ENCODE assay signal across 20 cellular contexts in the genomic region with DNA sequence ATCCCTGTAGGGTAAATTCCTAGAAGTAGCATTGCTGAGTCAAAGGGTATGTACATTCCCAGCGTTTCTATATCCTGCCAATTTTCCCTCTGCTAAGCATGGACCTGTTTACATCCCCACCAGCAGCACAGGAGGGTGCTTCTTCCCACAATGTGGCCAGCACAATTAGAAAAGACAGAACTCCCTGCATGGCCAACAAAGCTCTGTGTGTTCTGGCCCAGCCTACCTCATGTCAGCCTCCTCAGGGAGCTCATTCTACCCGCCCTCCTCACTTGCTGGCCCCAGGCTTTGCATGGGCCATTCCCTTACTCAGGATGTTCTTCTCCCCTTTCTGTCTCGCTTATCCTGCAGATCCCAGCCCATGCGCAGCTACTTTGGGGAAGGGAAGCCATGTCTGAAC.
DNase-seq lines count a peak whose midpoint lies in the region; ATAC-seq and TF ChIP-seq lines count a peak whose summit lies in the region.
"Had no signal": no experiment of that assay in that cellular context is flagged by ENCODE, and none has a peak within 500 bp of the region (broad histone marks: within the 10 kb centered on the region; RNA-seq: fewer than 3 reads in every experiment).

No MANE protein-coding gene starts in this region.

- no peak for TF ChIP-seq CTCF in IMR-90 (conservative IDR thresholded peaks at IDR 0.05; ENCODE audit: low read depth, low read length)
- no peak for TF ChIP-seq CTCF in Panc1 (IDR thresholded peaks at IDR 0.05)

- H3K27ac ChIP-seq in IMR-90 (ENCODE audit: insufficient read depth, low read length) (no peak overlapping the region), Panc1 (ENCODE audit: low read length) (no peak overlapping the region)
- H3K27ac ChIP-seq: HL-60, transverse colon had no signal

- no peak overlapping the region for H3K4me2 ChIP-seq in IMR-90 (ENCODE audit: low read depth, low read length)

- TF ChIP-seq POLR2A in IMR-90 (IDR thresholded peaks at IDR 0.05; ENCODE audit: low read depth, low read length): no peak

- H3K9me1 ChIP-seq in IMR-90 (ENCODE audit: insufficient read depth, low read length): no peaks in the 10 kb centered on the region

- no peaks in the 10 kb centered on the region for H3K36me3 ChIP-seq in IMR-90 (ENCODE audit: control insufficient read depth, insufficient read depth, low read length)
- H3K36me3 ChIP-seq in Panc1 (ENCODE audit: control insufficient read depth, insufficient read depth, low read length): no peaks in the 10 kb centered on the region
- H3K36me3 ChIP-seq: transverse colon had no signal

- H3K9me3 ChIP-seq in IMR-90 (ENCODE audit: control insufficient read depth, insufficient read depth, low read length) (no peaks in the 10 kb centered on the region), Panc1 (ENCODE audit: control insufficient read depth, insufficient read depth, low read depth, low read length) (no peaks in the 10 kb centered on the region)
- H3K9me3 ChIP-seq: transverse colon had no signal

- ATAC-seq in IMR-90 (ENCODE audit: low read depth) (no peak), Panc1 (peak; percentile 76), HG03045 (IDR thresholded peaks at IDR 0.05; ENCODE audit: unreplicated experiment) (no peak), HG02870 (IDR thresholded peaks at IDR 0.05; ENCODE audit: unreplicated experiment) (no peak)

- CTCF ChIA-PET in IMR-90 (lab: Yijun Ruan, JAX) (interaction anchor here (1.7 kb wide), 1 partner anchor 10 kb away, joined by 7 read pairs; no protein-coding TSS in a partner anchor), Panc1 (lab: Charles Lee) (interaction anchor here (0.6 kb wide), 1 partner anchor 250 kb away, joined by 7 read pairs; no protein-coding TSS in a partner anchor)

- H4K5ac ChIP-seq in IMR-90 (ENCODE audit: low read depth, low read length): no peak overlapping the region

- no peaks in the 10 kb centered on the region for H3K4me1 ChIP-seq in IMR-90 (ENCODE audit: control insufficient read depth, insufficient read depth, low read length)
- H3K4me1 ChIP-seq in Panc1 (ENCODE audit: control insufficient read depth, insufficient read depth, low read length): peaks cover 13% of the 10 kb centered on the region
- H3K4me1 ChIP-seq: transverse colon had no signal

- no peak overlapping the region for H4K91ac ChIP-seq in IMR-90 (ENCODE audit: insufficient read depth, low read depth, low read length)

- 11% methylated on average over 1 of the region's 4 CpGs; no CpG with 5 or more reads in 1 of the 2 experiments for WGBS in IMR-90 (ENCODE audit: extremely low coverage in 2 of 2, insufficient read length in 1 of 2), 2 experiments

- H3K14ac ChIP-seq in IMR-90 (replicated peaks; ENCODE audit: low read depth, low read length): no peak overlapping the region

- H3K4ac ChIP-seq in IMR-90 (ENCODE audit: low read depth, low read length): no peak overlapping the region

- BruUV-seq in IMR-90 (replicated peaks; lab: Mats Ljungman, UMichigan) (no TSS peak), Panc1 (replicated peaks; lab: Mats Ljungman, UMichigan) (no TSS peak)

- no peak overlapping the region for H4K8ac ChIP-seq in IMR-90 (ENCODE audit: low read depth in 2 of 2, low read length in 2 of 2)

- POLR2A ChIA-PET in IMR-90 (lab: Charles Lee; ENCODE audit: unreplicated experiment): no interaction called here
- POLR2A ChIA-PET in Panc1 (lab: Charles Lee): no interaction called here

- no peak overlapping the region for H2AK5ac ChIP-seq in IMR-90 (ENCODE audit: low read depth, low read length)

- H3K18ac ChIP-seq in IMR-90 (ENCODE audit: low read depth, low read length): no peak overlapping the region

- no peak overlapping the region for H2BK15ac ChIP-seq in IMR-90 (ENCODE audit: low read depth, low read length)

- no peak overlapping the region for H3K23ac ChIP-seq in IMR-90 (ENCODE audit: low read depth, low read length)

- H3K79me1 ChIP-seq in IMR-90 (ENCODE audit: low read depth in 1 of 2, low read length in 2 of 2): no peaks in the 10 kb centered on the region

- intact Hi-C loops in IMR-90 (cut with micrococcal nuclease): no loop called here
- intact Hi-C loops in Panc1 (cut with micrococcal nuclease; ENCODE audit: unreplicated experiment): no loop called here

- DNase-seq in EH (ENCODE audit: low read depth): peak; percentile 8
- DNase-seq in IMR-90: no peak
- DNase-seq in Panc1 (ENCODE audit: low read depth, low spot score): no peak
- DNase-seq in pons (ENCODE audit: low spot score): peak; percentile 64
- no peak for DNase-seq in OCI-M2 (lab: John Stamatoyannopoulos, UW; ENCODE audit: unreplicated experiment)
- DNase-seq: activated B cell treated with CpG ODN at 0.5 μM for 24 hours; activated CD4-positive, alpha-beta T cell treated with anti-CD3 and anti-CD28 coated beads, Interleukin-2, amount 50 U/mL, for 4 hours; CD4-positive, alpha-beta memory T cell; GF-D8; NCI-H1048; NCI-H2029 treated with DMSO at 0.1 percent for 48 hours; NCI-H524 treated with DMSO at 0.1 percent for 48 hours; OCI-M1; SHP77 treated with DMSO at 0.1 percent for 48 hours; stimulated activated CD4-positive, alpha-beta T cell treated with anti-CD3 and anti-CD28 coated beads, Interleukin-15, amount 100 ng/mL, for 24 hours; transverse colon had no signal

- no peak overlapping the region for H3K56ac ChIP-seq in IMR-90 (ENCODE audit: extremely low read depth, insufficient read depth, low read length)

- H2BK5ac ChIP-seq in IMR-90 (ENCODE audit: low read depth, low read length, poor library complexity, severe bottlenecking): no peak overlapping the region

- no peak overlapping the region for H3K4me3 ChIP-seq in IMR-90 (ENCODE audit: insufficient read depth, low read depth, low read length)
- H3K4me3 ChIP-seq in Panc1 (ENCODE audit: low read depth in 2 of 2, low read length in 2 of 2): no peak overlapping the region
- H3K4me3 ChIP-seq: lung, transverse colon had no signal

- dilution Hi-C loops in IMR-90 (cut with HindIII; ENCODE audit: low sequenced_read_pairs, unreplicated experiment): no loop called here

- H4K20me1 ChIP-seq in IMR-90 (ENCODE audit: insufficient read depth, low read length): no peaks in the 10 kb centered on the region

- H2AK9ac ChIP-seq in IMR-90 (replicated peaks; ENCODE audit: low read depth, low read length, poor library complexity): peak overlapping the region; percentile 10

- peaks cover 11% of the 10 kb centered on the region for H3K27me3 ChIP-seq in IMR-90 (ENCODE audit: control insufficient read depth, insufficient read depth, low read length)
- no peaks in the 10 kb centered on the region for H3K27me3 ChIP-seq in Panc1 (ENCODE audit: control insufficient read depth, insufficient read depth, low read length)
- H3K27me3 ChIP-seq: transverse colon had no signal

- no peak overlapping the region for H2BK120ac ChIP-seq in IMR-90 (ENCODE audit: low read depth, low read length)

- no peak overlapping the region for H2AFZ ChIP-seq in IMR-90 (replicated peaks; ENCODE audit: low read length, poor library complexity)

- H3K9ac ChIP-seq in IMR-90 (ENCODE audit: low read depth, low read length): no peak overlapping the region

- H2BK20ac ChIP-seq in IMR-90 (ENCODE audit: low read depth, low read length): no peak overlapping the region

- TF ChIP-seq RAD21 in IMR-90 (IDR thresholded peaks at IDR 0.05; ENCODE audit: low read length): no peak

- in situ Hi-C loops in IMR-90 (cut with MboI; ENCODE audit: low sequenced_read_pairs): no loop called here
- in situ Hi-C loops in Panc1 (cut with HindIII; ENCODE audit: low pct_unique_long_range_greater_than_20kb, low sequenced_read_pairs): no loop called here

TF ChIP-seq in IMR-90, 13 proteins besides CTCF, POLR2A, EP300 and RAD21:
- TF ChIP-seq RCOR1 (IDR thresholded peaks at IDR 0.05; ENCODE audit: insufficient replicate concordance, low read length): no peak
- TF ChIP-seq FOS (IDR thresholded peaks at IDR 0.05; ENCODE audit: low read depth, low read length): no peak
- TF ChIP-seq NFE2L2 (IDR thresholded peaks at IDR 0.05; ENCODE audit: low read depth, low read length): no peak
- no peak for TF ChIP-seq CEBPB (IDR thresholded peaks at IDR 0.05; ENCODE audit: low read depth, low read length)
- no peak for TF ChIP-seq BHLHE40 (IDR thresholded peaks at IDR 0.05; ENCODE audit: low read depth, low read length)
- no peak for TF ChIP-seq MXI1 (IDR thresholded peaks at IDR 0.05; ENCODE audit: borderline replicate concordance, low read depth, low read length)
- no peak for TF ChIP-seq MAFK (IDR thresholded peaks at IDR 0.05; ENCODE audit: low read depth, low read length)
- TF ChIP-seq CHD1 (IDR thresholded peaks at IDR 0.05; ENCODE audit: low read depth, low read length): no peak
- no peak for TF ChIP-seq USF2 (IDR thresholded peaks at IDR 0.05; ENCODE audit: low read depth, low read length)
- TF ChIP-seq SMC3 (IDR thresholded peaks at IDR 0.05; ENCODE audit: low read depth, low read length): no peak
- no peak for TF ChIP-seq RFX5 (IDR thresholded peaks at IDR 0.05; ENCODE audit: low read depth, low read length)
- no peak for TF ChIP-seq MAZ (IDR thresholded peaks at IDR 0.05; ENCODE audit: borderline replicate concordance, low read depth, low read length)
- TF ChIP-seq, protein P1, sequence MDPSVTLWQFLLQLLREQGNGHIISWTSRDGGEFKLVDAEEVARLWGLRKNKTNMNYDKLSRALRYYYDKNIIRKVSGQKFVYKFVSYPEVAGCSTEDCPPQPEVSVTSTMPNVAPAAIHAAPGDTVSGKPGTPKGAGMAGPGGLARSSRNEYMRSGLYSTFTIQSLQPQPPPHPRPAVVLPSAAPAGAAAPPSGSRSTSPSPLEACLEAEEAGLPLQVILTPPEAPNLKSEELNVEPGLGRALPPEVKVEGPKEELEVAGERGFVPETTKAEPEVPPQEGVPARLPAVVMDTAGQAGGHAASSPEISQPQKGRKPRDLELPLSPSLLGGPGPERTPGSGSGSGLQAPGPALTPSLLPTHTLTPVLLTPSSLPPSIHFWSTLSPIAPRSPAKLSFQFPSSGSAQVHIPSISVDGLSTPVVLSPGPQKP (IDR thresholded peaks at IDR 0.05; ENCODE audit: borderline replicate concordance, low read depth, low read length): no peak

Comparison
In these comparisons a context has a peak if more than half of its experiments do, and no peak if none do; other contexts are left out.
1. DNase-seq: peak in EH (single experiment) and pons (single experiment); none in IMR-90 (single experiment), Panc1 (single experiment) and OCI-M2 (single experiment).